Comparison of ENCODE assay signal across 22 cellular contexts in the genomic region with DNA sequence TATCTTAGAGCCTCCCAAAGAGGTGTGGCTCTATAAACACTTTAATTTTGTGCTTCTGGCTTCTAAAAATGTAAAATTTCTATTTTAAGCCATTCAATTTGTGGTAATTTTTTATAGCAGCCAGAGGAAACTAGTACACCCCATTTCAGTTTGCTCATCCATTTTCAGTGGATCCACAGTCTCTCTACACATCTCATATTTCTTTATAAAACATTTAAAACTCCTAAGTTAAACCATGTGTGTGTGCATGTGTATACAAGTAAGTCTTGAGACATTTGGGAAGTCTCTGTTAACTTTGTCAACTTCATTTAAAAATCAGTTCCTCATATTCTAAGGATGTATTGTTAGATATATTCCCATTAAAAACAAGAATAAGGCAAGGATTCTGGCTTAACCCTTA.
A peak's percentile ranks its signal among the peaks of the same experiment; 100 is the strongest.
DNase-seq lines count a peak whose midpoint lies in the region; ATAC-seq, FAIRE-seq and TF ChIP-seq lines count a peak whose summit lies in the region.
"Had no signal": no experiment of that assay in that cellular context is flagged by ENCODE, and none has a peak within 500 bp of the region (broad histone marks: within the 10 kb centered on the region; RNA-seq: fewer than 3 reads in every experiment).

No MANE protein-coding gene starts in this region.

- no peaks in the 10 kb centered on the region for H3K4me1 Mint-ChIP-seq in activated T-cell treated with anti-CD3 and anti-CD28 coated beads, Interleukin-2, amount 50 U/mL, for 4 hours (ENCODE audit: low read depth)
- peaks cover 2% of the 10 kb centered on the region for H3K4me1 Mint-ChIP-seq in osteocyte (ENCODE audit: unreplicated experiment)
- H3K4me1 Mint-ChIP-seq: B cell; CD4-positive, CD25-positive, alpha-beta regulatory T cell; CD8-positive, alpha-beta memory T cell; H9; IgD-negative memory B cell had no signal

- no peak for TF ChIP-seq CTCF in AG10803 (conservative IDR thresholded peaks at IDR 0.05; ENCODE audit: low read length)
- TF ChIP-seq CTCF in osteocyte (IDR thresholded peaks at IDR 0.05), result no peak

- ATAC-seq in activated T-cell treated with anti-CD3 and anti-CD28 coated beads, Interleukin-2, amount 50 U/mL, for 4 hours, result no peak
- ATAC-seq: HepG2 had no signal

- peak; percentile 37 for FAIRE-seq in G401.6 (lab: Jason Lieb, UNC)
- FAIRE-seq: H1, HepG2 had no signal

- H3K27me3 Mint-ChIP-seq in activated T-cell treated with anti-CD3 and anti-CD28 coated beads, Interleukin-2, amount 50 U/mL, for 4 hours (ENCODE audit: low read depth), result peaks cover 10% of the 10 kb centered on the region
- no peaks in the 10 kb centered on the region for H3K27me3 Mint-ChIP-seq in osteocyte (ENCODE audit: unreplicated experiment)
- H3K27me3 Mint-ChIP-seq: B cell, IgD-negative memory B cell had no signal

- H3K9me3 Mint-ChIP-seq in activated T-cell treated with anti-CD3 and anti-CD28 coated beads, Interleukin-2, amount 50 U/mL, for 4 hours, result no peaks in the 10 kb centered on the region
- H3K9me3 Mint-ChIP-seq in osteocyte (ENCODE audit: unreplicated experiment), result no peaks in the 10 kb centered on the region
- H3K9me3 Mint-ChIP-seq: CD4-positive, CD25-positive, alpha-beta regulatory T cell; CD8-positive, alpha-beta memory T cell; H9 had no signal

- no peak overlapping the region for H3K4me3 ChIP-seq in AG10803 (ENCODE audit: low read length)

- H3K27ac Mint-ChIP-seq in osteocyte (ENCODE audit: unreplicated experiment), result no peak overlapping the region
- H3K27ac Mint-ChIP-seq: B cell; CD4-positive, CD25-positive, alpha-beta regulatory T cell; CD8-positive, alpha-beta memory T cell; H9; IgD-negative memory B cell had no signal

- no peak overlapping the region for H3K4me3 Mint-ChIP-seq in activated T-cell treated with anti-CD3 and anti-CD28 coated beads, Interleukin-2, amount 50 U/mL, for 4 hours
- no peak overlapping the region for H3K4me3 Mint-ChIP-seq in osteocyte (ENCODE audit: unreplicated experiment)
- H3K4me3 Mint-ChIP-seq: B cell; CD4-positive, CD25-positive, alpha-beta regulatory T cell; CD8-positive, alpha-beta memory T cell; H9; IgD-negative memory B cell had no signal

- no peaks in the 10 kb centered on the region for H3K36me3 Mint-ChIP-seq in activated T-cell treated with anti-CD3 and anti-CD28 coated beads, Interleukin-2, amount 50 U/mL, for 4 hours (ENCODE audit: insufficient read depth)
- no peaks in the 10 kb centered on the region for H3K36me3 Mint-ChIP-seq in osteocyte (ENCODE audit: unreplicated experiment)
- H3K36me3 Mint-ChIP-seq: CD4-positive, CD25-positive, alpha-beta regulatory T cell; CD8-positive, alpha-beta memory T cell; IgD-negative memory B cell had no signal

- DNase-seq in AG10803 (ENCODE audit: low read depth) (peak; percentile 56), dedifferentiated amniotic fluid mesenchymal stem cell (ENCODE audit: extremely low spot score) (peak; percentile 40), fibroblast of peridontal ligament (ENCODE audit: extremely low read depth) (peak; percentile 83), NCI-H2029 (lab: John Stamatoyannopoulos, UW) (no peak), osteocyte (ENCODE audit: extremely low spot score, unreplicated experiment) (no peak)
- no peak for DNase-seq in activated T-cell treated with anti-CD3 and anti-CD28 coated beads, Interleukin-2, amount 50 U/mL, for 4 hours
- DNase-seq: ACHN; C1 segment of cervical spinal cord; CD4-positive, CD25-positive, alpha-beta regulatory T cell; CD8-positive, alpha-beta memory T cell; COR-L47; DMS 273 treated with DMSO at 0.1 percent for 48 hours; DMS53; DND-41; GDM1; H9; KBM-7 had no signal

Comparison
In these comparisons a context has a peak if more than half of its experiments do, and no peak if none do; other contexts are left out.
1. DNase-seq: peak in AG10803 (single experiment), dedifferentiated amniotic fluid mesenchymal stem cell (single experiment) and fibroblast of peridontal ligament (single experiment); none in activated T-cell treated with anti-CD3 and anti-CD28 coated beads, Interleukin-2, amount 50 U/mL, for 4 hours (single experiment), NCI-H2029 (single experiment) and osteocyte (single experiment).